ENCODE assay signal across 10 cellular contexts in the genomic region with DNA sequence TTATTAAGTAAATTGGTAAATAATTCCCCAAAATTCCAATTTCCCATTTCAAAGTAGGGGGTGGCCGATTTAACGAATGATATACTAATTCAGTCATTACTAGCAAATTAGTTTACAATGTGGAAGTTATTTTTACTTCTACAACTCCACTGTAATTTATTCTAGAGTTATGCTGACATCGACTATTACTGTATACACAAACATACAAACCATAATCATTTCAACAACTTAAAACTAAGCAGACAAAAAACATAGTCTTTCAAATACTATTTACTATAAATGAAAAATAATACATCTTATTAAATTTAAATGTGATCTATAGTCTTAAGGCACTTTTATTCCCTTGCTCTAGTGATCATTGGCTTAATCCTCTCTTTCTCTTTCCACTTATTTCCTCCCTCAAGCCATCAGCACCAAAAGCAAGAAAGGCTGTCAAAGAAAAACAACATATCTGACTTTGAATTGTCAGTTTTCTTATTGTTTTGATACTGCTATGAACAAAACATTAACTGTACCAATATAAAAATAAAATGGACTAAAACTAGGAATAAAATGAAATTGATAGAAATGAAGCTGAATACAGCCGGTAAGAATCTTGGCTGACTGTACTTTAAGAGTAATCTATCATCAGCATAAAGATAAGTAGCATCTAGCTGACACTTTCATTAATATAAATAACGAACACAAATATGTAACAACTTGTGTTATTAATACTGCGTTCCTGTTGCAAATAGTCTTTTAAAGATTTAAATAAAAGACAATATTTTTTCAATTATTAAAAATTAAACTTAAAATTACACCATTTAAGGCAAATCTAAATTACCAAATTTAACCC. TPM values are rescaled to one million over a fixed set of nuclear protein-coding genes. Genes with fewer than 3 reads are reported as not detected.
DNase-seq lines count a peak whose midpoint lies in the region; TF ChIP-seq lines count a peak whose summit lies in the region.
"Had no signal": no experiment of that assay in that cellular context is flagged by ENCODE, and none has a peak within 500 bp of the region (broad histone marks: within the 10 kb centered on the region; RNA-seq: fewer than 3 reads in every experiment).

No MANE protein-coding gene starts in this region.

- H3K4me1 ChIP-seq in hepatocyte (ENCODE audit: insufficient read depth), result peaks cover 1% of the 10 kb centered on the region
- peaks cover 0 to 33% (median 17%) of the 10 kb centered on the region in 6 donors for H3K4me1 ChIP-seq in spleen

- in situ Hi-C loops in astrocyte of the spinal cord (cut with HindIII; ENCODE audit: low sequenced_read_pairs) (no loop called here), KBM-7 (cut with MboI; ENCODE audit: low pct_unique_long_range_greater_than_20kb, low sequenced_read_pairs) (no loop called here)

- H3K4me3 ChIP-seq in astrocyte of the spinal cord (ENCODE audit: low read depth, low read length), result peak overlapping the region; percentile 68
- peak overlapping the region; percentile 80 for H3K4me3 ChIP-seq in hepatocyte
- peak overlapping the region in 7 of 8 donors; percentile 2 to 83 (median 23) for H3K4me3 ChIP-seq in spleen

- peak overlapping the region; percentile 79 for H3K4me2 ChIP-seq in hepatocyte

- H3K36me3 ChIP-seq in hepatocyte (replicated peaks; ENCODE audit: insufficient read depth, low read depth) (no peaks in the 10 kb centered on the region), spleen (no peaks in the 10 kb centered on the region)

- POLR2A ChIA-PET in HEK293T (lab: Yijun Ruan, JAX), result interaction anchor here (0.9 kb wide), 1 partner anchor 375 kb away, joined by 3 read pairs; no protein-coding TSS in a partner anchor

- CTCF ChIA-PET in HEK293T (lab: Yijun Ruan, JAX), result no interaction called here

- no peaks in the 10 kb centered on the region for H3K9me2 ChIP-seq in hepatocyte (replicated peaks; ENCODE audit: insufficient read depth)

- 80% methylated on average over 6 of the region's 6 CpGs for WGBS in hepatocyte (ENCODE audit: low lambda C conversion rate, missing lambda C conversion rate)
- WGBS in spleen, 5 donors, result 65 to 81% (median 75%) methylated on average over 6 of the region's 6 CpGs

- no peak overlapping the region for H2AFZ ChIP-seq in hepatocyte

- H3K79me2 ChIP-seq in hepatocyte, result peaks cover 83% of the 10 kb centered on the region

- TF ChIP-seq POLR2A in spleen (IDR thresholded peaks at IDR 0.05), result no peak

- H3K9me3 ChIP-seq in hepatocyte (ENCODE audit: low read depth) (no peaks in the 10 kb centered on the region), spleen (no peaks in the 10 kb centered on the region)

- DNase-seq in HEK293T (ENCODE audit: extremely low spot score), result no peak
- DNase-seq in astrocyte of the spinal cord (ENCODE audit: low read depth, low spot score), result no peak
- no peak for DNase-seq in hepatocyte (ENCODE audit: low spot score)
- no peak for DNase-seq in spleen
- no peak for DNase-seq in NCI-H82 treated with DMSO at 0.1 percent for 48 hours (lab: John Stamatoyannopoulos, UW; ENCODE audit: unreplicated experiment)
- DNase-seq in NCI-H526 (lab: John Stamatoyannopoulos, UW), result no peak
- no peak for DNase-seq in KBM-7
- DNase-seq in NCI-H774 (lab: John Stamatoyannopoulos, UW), result no peak
- DNase-seq: NCI-H1417 treated with DMSO at 0.1 percent for 48 hours, SHP77 treated with DMSO at 0.1 percent for 48 hours had no signal

- peaks cover 39% of the 10 kb centered on the region for H4K20me1 ChIP-seq in hepatocyte (ENCODE audit: insufficient read depth, poor library complexity, severe bottlenecking)

- TF ChIP-seq CTCF in astrocyte of the spinal cord (IDR thresholded peaks at IDR 0.05; ENCODE audit: low read depth, low read length) (no peak), hepatocyte (IDR thresholded peaks at IDR 0.05; ENCODE audit: poor library complexity) (no peak), spleen (IDR thresholded peaks at IDR 0.05 in 8 of 11, conservative IDR thresholded peaks at IDR 0.05 in 3 of 11) (no peak)

- intact Hi-C loops in spleen (cut with DNase I; ENCODE audit: low total_unique reads), result no loop called here

- H3K27me3 ChIP-seq in hepatocyte, result no peaks in the 10 kb centered on the region
- peaks cover 0 to 47% (median 23%) of the 10 kb centered on the region in 7 donors for H3K27me3 ChIP-seq in spleen (replicated peaks in 1 of 7)

- no peak overlapping the region for H3K27ac ChIP-seq in hepatocyte
- H3K27ac ChIP-seq in spleen, result no peak overlapping the region

TF ChIP-seq in HEK293T, 16 proteins besides CTCF, POLR2A, EP300 and RAD21:
- TF ChIP-seq, protein P1, sequence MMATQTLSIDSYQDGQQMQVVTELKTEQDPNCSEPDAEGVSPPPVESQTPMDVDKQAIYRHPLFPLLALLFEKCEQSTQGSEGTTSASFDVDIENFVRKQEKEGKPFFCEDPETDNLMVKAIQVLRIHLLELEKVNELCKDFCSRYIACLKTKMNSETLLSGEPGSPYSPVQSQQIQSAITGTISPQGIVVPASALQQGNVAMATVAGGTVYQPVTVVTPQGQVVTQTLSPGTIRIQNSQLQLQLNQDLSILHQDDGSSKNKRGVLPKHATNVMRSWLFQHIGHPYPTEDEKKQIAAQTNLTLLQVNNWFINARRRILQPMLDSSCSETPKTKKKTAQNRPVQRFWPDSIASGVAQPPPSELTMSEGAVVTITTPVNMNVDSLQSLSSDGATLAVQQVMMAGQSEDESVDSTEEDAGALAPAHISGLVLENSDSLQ (IDR thresholded peaks at IDR 0.05), result peak; percentile 54
- TF ChIP-seq FOXA1 (IDR thresholded peaks at IDR 0.05), result no peak
TF ChIP-seq in HEK293T: peak in this region for 1.

RNA-seq across cellular contexts. Expression of a gene that starts 4.1 kb away (rescaled TPM):
- total RNA-seq in hepatocyte, result 40.9 and 41.9 TPM in 2 replicates
- 24.5 and 28.7 TPM in 2 replicates for polyA plus RNA-seq in hepatocyte
- total RNA-seq in spleen, result 10 to 100 TPM; 13.8 to 36.4 (median 29.5) TPM
- 1 to 10 TPM; 1.1 to 3.6 (median 1.7) TPM for polyA plus RNA-seq in spleen

Comparison
In these comparisons a context has a peak if more than half of its experiments do, and no peak if none do; other contexts are left out.
1. H3K4me3 ChIP-seq: peak in every context shown above with its lines; median percentile 80 in hepatocyte; 68 in astrocyte of the spinal cord; 23 in spleen.